In genomic region chr16:56312556-56312955, GRCh38 we compare ENCODE assay signal across 26 cellular contexts.
"Had no signal": no experiment of that assay in that cellular context is flagged by ENCODE, and none has a peak within 500 bp of the region (broad histone marks: within the 10 kb centered on the region; RNA-seq: fewer than 3 reads in every experiment).

No MANE protein-coding gene starts in this region.

- H3K36me3 ChIP-seq: breast epithelium, Peyer's patch, WERI-Rb-1 had no signal

- H3K27me3 ChIP-seq: body of pancreas, breast epithelium, Peyer's patch had no signal

- H3K9me3 ChIP-seq: body of pancreas, breast epithelium, Peyer's patch had no signal

- H3K4me3 ChIP-seq: body of pancreas, breast epithelium, Peyer's patch had no signal

- H3K36me3 Mint-ChIP-seq: activated naive CD4-positive, alpha-beta T cell treated with anti-CD3 and anti-CD28 coated beads, Interleukin-2, amount 50 U/mL, for 24 hours; activated naive CD8-positive, alpha-beta T cell treated with anti-CD3 and anti-CD28 coated beads, Interleukin-2, amount 10 ng/mL, durations not matched to agents 7 days and 5 days had no signal

- H3K9me3 Mint-ChIP-seq: activated naive CD4-positive, alpha-beta T cell treated with anti-CD3 and anti-CD28 coated beads, Interleukin-2, amount 50 U/mL, for 24 hours; activated naive CD8-positive, alpha-beta T cell treated with anti-CD3 and anti-CD28 coated beads, Interleukin-2, amount 10 ng/mL, durations not matched to agents 7 days and 5 days; activated T-cell treated with anti-CD3 and anti-CD28 coated beads, Interleukin-2, amount 50 U/mL, for 72 hours; activated T-helper 17 cell treated with anti-CD3 and anti-CD28 coated beads, Interleukin-2, amount 50 U/mL, for 72 hours had no signal

- H3K27me3 Mint-ChIP-seq: activated naive CD4-positive, alpha-beta T cell treated with anti-CD3 and anti-CD28 coated beads, Interleukin-2, amount 50 U/mL, for 24 hours; activated naive CD8-positive, alpha-beta T cell treated with anti-CD3 and anti-CD28 coated beads, Interleukin-2, amount 10 ng/mL, durations not matched to agents 7 days and 5 days; activated T-helper 17 cell treated with anti-CD3 and anti-CD28 coated beads, Interleukin-2, amount 50 U/mL, for 72 hours had no signal

- H3K4me3 Mint-ChIP-seq: activated CD8-positive, alpha-beta T cell treated with anti-CD3 and anti-CD28 coated beads for 36 hours; activated naive CD4-positive, alpha-beta T cell treated with anti-CD3 and anti-CD28 coated beads, Interleukin-2, amount 50 U/mL, for 24 hours; activated naive CD8-positive, alpha-beta T cell treated with anti-CD3 and anti-CD28 coated beads, Interleukin-2, amount 10 ng/mL, durations not matched to agents 7 days and 5 days; activated T-cell treated with anti-CD3 and anti-CD28 coated beads, Interleukin-2, amount 50 U/mL, for 72 hours; activated T-helper 17 cell treated with anti-CD3 and anti-CD28 coated beads, Interleukin-2, amount 50 U/mL, for 72 hours had no signal

- H3K27ac Mint-ChIP-seq: activated CD8-positive, alpha-beta T cell treated with anti-CD3 and anti-CD28 coated beads for 36 hours; activated naive CD4-positive, alpha-beta T cell treated with anti-CD3 and anti-CD28 coated beads, Interleukin-2, amount 50 U/mL, for 24 hours; activated naive CD8-positive, alpha-beta T cell treated with anti-CD3 and anti-CD28 coated beads, Interleukin-2, amount 10 ng/mL, durations not matched to agents 7 days and 5 days; activated T-cell treated with anti-CD3 and anti-CD28 coated beads, Interleukin-2, amount 50 U/mL, for 72 hours; activated T-helper 17 cell treated with anti-CD3 and anti-CD28 coated beads, Interleukin-2, amount 50 U/mL, for 72 hours had no signal

- DNase-seq: activated CD4-positive, alpha-beta T cell treated with anti-CD3 and anti-CD28 coated beads for 1 hour; activated CD4-positive, alpha-beta T cell treated with anti-CD3 and anti-CD28 coated beads for 48 hours; activated CD4-positive, CD25-positive, alpha-beta regulatory T cell; activated CD8-positive, alpha-beta T cell treated with anti-CD3 and anti-CD28 coated beads for 36 hours; activated effector memory CD4-positive, alpha-beta T cell treated with anti-CD3 and anti-CD28 coated beads, Interleukin-2, amount 50 U/mL, for 16 hours; activated naive CD4-positive, alpha-beta T cell; activated naive CD8-positive, alpha-beta T cell treated with anti-CD3 and anti-CD28 coated beads, Interleukin-2, amount 10 ng/mL, durations not matched to agents 7 days and 5 days; activated T-cell treated with anti-CD3 and anti-CD28 coated beads, Interleukin-2, amount 50 U/mL, for 1 hour; activated T-cell treated with anti-CD3 and anti-CD28 coated beads, Interleukin-2, amount 50 U/mL, for 72 hours; amygdala; body of pancreas; Karpas-422; KBM-7; NCI-H1048; NCI-H1694 treated with DMSO at 0.1 percent for 48 hours; NCI-H526; NK-92 treated with Interleukin-12 subunit alpha and Interleukin-12 subunit beta, amount 100 ng/mL, for 24 hours; PC-3; Peyer's patch; RPMI8226; SIG-M5; T1000; WERI-Rb-1 had no signal

- H3K27ac ChIP-seq: body of pancreas, breast epithelium, Peyer's patch, WERI-Rb-1 had no signal

- H3K4me1 ChIP-seq: body of pancreas, breast epithelium, Peyer's patch had no signal
